ENCODE assay signal across 22 cellular contexts in genomic region chr19:33802801-33803200, GRCh38. TPM values are rescaled to one million over a fixed set of nuclear protein-coding genes. Genes with fewer than 3 reads are reported as not detected.
DNase-seq lines count a peak whose midpoint lies in the region; ATAC-seq and TF ChIP-seq lines count a peak whose summit lies in the region.
"Had no signal": no experiment of that assay in that cellular context is flagged by ENCODE, and none has a peak within 500 bp of the region (broad histone marks: within the 10 kb centered on the region; RNA-seq: fewer than 3 reads in every experiment).

No MANE protein-coding gene starts in this region.

- H3K36me3 ChIP-seq in sigmoid colon = peaks cover 6 to 56% (median 29%) of the 10 kb centered on the region in 4 donors
- peaks cover 55% of the 10 kb centered on the region for H3K36me3 ChIP-seq in lower lobe of right lung

- TF ChIP-seq POLR2A in sigmoid colon (IDR thresholded peaks at IDR 0.05) = no peak

- H3K27me3 Mint-ChIP-seq in stimulated activated naive CD8-positive, alpha-beta T cell treated with anti-CD3 and anti-CD28 coated beads, Interleukin-15, amount 100 ng/mL, for 72 hours = peaks cover 25% of the 10 kb centered on the region
- peaks cover 8% of the 10 kb centered on the region for H3K27me3 Mint-ChIP-seq in endothelial cell (ENCODE audit: unreplicated experiment)

- H3K4me3 ChIP-seq in sigmoid colon (no peak overlapping the region), lower lobe of right lung (no peak overlapping the region)

- H3K27me3 ChIP-seq in sigmoid colon (no peaks in the 10 kb centered on the region), lower lobe of right lung (ENCODE audit: low read depth) (no peaks in the 10 kb centered on the region)

- peak; percentile 23 for ATAC-seq in stimulated activated naive CD8-positive, alpha-beta T cell treated with anti-CD3 and anti-CD28 coated beads, Interleukin-15, amount 100 ng/mL, for 72 hours
- no peak for ATAC-seq in stimulated activated naive CD8-positive, alpha-beta T cell treated with anti-CD3 and anti-CD28 coated beads, Interleukin-15, Interleukin-2, amounts not matched to agents 100 U/mL and 50 U/mL, for 24 hours
- ATAC-seq in lower lobe of right lung = no peak
- no peak for ATAC-seq in HG03045 (IDR thresholded peaks at IDR 0.05; ENCODE audit: unreplicated experiment)
- ATAC-seq: HCT116 had no signal

- intact Hi-C loops in sigmoid colon (cut with DNase I) (no loop called here), lower lobe of right lung (cut with DNase I) (no loop called here)

- H3K9me3 ChIP-seq in sigmoid colon = no peaks in the 10 kb centered on the region
- no peaks in the 10 kb centered on the region for H3K9me3 ChIP-seq in lower lobe of right lung
- H3K9me3 ChIP-seq: SK-N-SH had no signal

- H3K27ac ChIP-seq in sigmoid colon = peak overlapping the region; percentile 69 to 97 (median 74)
- H3K27ac ChIP-seq in lower lobe of right lung = no peak overlapping the region
- H3K27ac ChIP-seq: HL-60 had no signal

- H3K4me1 ChIP-seq in sigmoid colon (peaks cover 0 to 73% (median 62%) of the 10 kb centered on the region in 4 donors), lower lobe of right lung (no peaks in the 10 kb centered on the region)

- WGBS in sigmoid colon, 2 donors = 92 to 94% methylated on average over 1 of the region's 1 CpG

- TF ChIP-seq CTCF in endothelial cell (IDR thresholded peaks at IDR 0.05; ENCODE audit: unreplicated experiment) (no peak), sigmoid colon (IDR thresholded peaks at IDR 0.05) (no peak), lower lobe of right lung (IDR thresholded peaks at IDR 0.05) (no peak)

- H3K4me1 Mint-ChIP-seq in stimulated activated naive CD8-positive, alpha-beta T cell treated with anti-CD3 and anti-CD28 coated beads, Interleukin-15, amount 100 ng/mL, for 72 hours = no peaks in the 10 kb centered on the region
- peaks cover 45% of the 10 kb centered on the region for H3K4me1 Mint-ChIP-seq in endothelial cell (ENCODE audit: unreplicated experiment)

- no peaks in the 10 kb centered on the region for H3K9me3 Mint-ChIP-seq in stimulated activated naive CD8-positive, alpha-beta T cell treated with anti-CD3 and anti-CD28 coated beads, Interleukin-15, amount 100 ng/mL, for 72 hours
- no peaks in the 10 kb centered on the region for H3K9me3 Mint-ChIP-seq in endothelial cell (ENCODE audit: unreplicated experiment)
- H3K9me3 Mint-ChIP-seq: CD14-positive monocyte had no signal

- no peak for TF ChIP-seq EP300 in sigmoid colon (IDR thresholded peaks at IDR 0.05)

- DNase-seq in stimulated activated naive CD8-positive, alpha-beta T cell treated with anti-CD3 and anti-CD28 coated beads, Interleukin-15, amount 100 ng/mL, for 72 hours = no peak
- no peak for DNase-seq in stimulated activated naive CD8-positive, alpha-beta T cell treated with anti-CD3 and anti-CD28 coated beads, Interleukin-15, Interleukin-2, amounts not matched to agents 100 U/mL and 50 U/mL, for 24 hours
- no peak for DNase-seq in endothelial cell (ENCODE audit: low spot score)
- DNase-seq in sigmoid colon = no peak
- no peak for DNase-seq in A172 (ENCODE audit: low spot score)
- DNase-seq in activated effector memory CD4-positive, alpha-beta T cell treated with Interleukin-2 at 50 U/mL for 16 hours = no peak
- no peak for DNase-seq in lower lobe of right lung
- DNase-seq: Calu3, DMS79 treated with DMSO at 0.1 percent for 48 hours, GF-D8, NCI-H1048, NCI-H1417, NCI-H1694, NCI-H2081, NCI-H2227 treated with DMSO at 0.1 percent for 48 hours, NCI-H526 treated with DMSO at 0.1 percent for 48 hours, RPMI8226, SK-N-SH had no signal

- no peak overlapping the region for H3K4me3 Mint-ChIP-seq in stimulated activated naive CD8-positive, alpha-beta T cell treated with anti-CD3 and anti-CD28 coated beads, Interleukin-15, amount 100 ng/mL, for 72 hours
- H3K4me3 Mint-ChIP-seq in endothelial cell (ENCODE audit: unreplicated experiment) = peak overlapping the region; percentile 59
- H3K4me3 Mint-ChIP-seq: CD14-positive monocyte had no signal

- peaks cover 42% of the 10 kb centered on the region for H3K36me3 Mint-ChIP-seq in endothelial cell (ENCODE audit: low read depth, unreplicated experiment)

- no peak overlapping the region for H3K27ac Mint-ChIP-seq in stimulated activated naive CD8-positive, alpha-beta T cell treated with anti-CD3 and anti-CD28 coated beads, Interleukin-15, amount 100 ng/mL, for 72 hours
- no peak overlapping the region for H3K27ac Mint-ChIP-seq in endothelial cell (ENCODE audit: unreplicated experiment)

RNA-seq across cellular contexts. Expression of gene KCTD15, which starts 6.1 kb away (rescaled TPM):
- total RNA-seq in endothelial cell (ENCODE audit: unreplicated experiment) (81.1 TPM), sigmoid colon (100 to 1,000 TPM in 1 of 4 donors, 10 to 100 TPM in 3; 52.8 to 132 (median 75.8) TPM), lower lobe of right lung (27.0 TPM)
- 10 to 100 TPM in 1 of 3 donors, 1 to 10 TPM in 2; 3.0 to 13.9 (median 4.2) TPM for polyA plus RNA-seq in sigmoid colon
- total RNA-seq in A172 (2014; rRNA removed; shearing (Covaris generic)) = 4.6 and 7.8 TPM in 2 replicates
